12 cellular contexts compared by ENCODE assay signal in the genomic region with DNA sequence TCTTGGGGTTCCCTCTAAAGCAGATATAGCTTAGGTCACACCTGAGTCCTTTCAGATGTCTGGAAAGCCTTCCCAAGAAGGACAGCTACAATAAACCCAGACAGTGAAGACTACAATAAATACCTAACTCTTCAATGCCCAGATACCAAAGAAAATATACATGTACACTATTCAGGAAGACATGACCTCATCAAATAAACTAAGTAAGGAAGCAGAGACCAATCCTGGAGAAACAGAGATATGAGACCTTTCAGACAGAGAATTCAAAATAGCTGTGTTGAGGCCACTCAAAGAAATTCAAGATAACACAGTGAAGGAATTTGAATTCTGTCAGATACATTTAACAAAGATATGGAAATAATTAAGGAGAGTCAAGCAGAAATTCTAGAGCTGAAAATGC. TPM values are rescaled to one million over a fixed set of nuclear protein-coding genes. Genes with fewer than 3 reads are reported as not detected.
"Had no signal": no experiment of that assay in that cellular context is flagged by ENCODE, and none has a peak within 500 bp of the region (broad histone marks: within the 10 kb centered on the region; RNA-seq: fewer than 3 reads in every experiment).

No MANE protein-coding gene starts in this region.

- H3K27ac ChIP-seq: GM23248 had no signal

- DNase-seq: GM23248, GOT3, H7, H9, HCEC 1CT, HFFc6 had no signal

- H3K4me3 ChIP-seq: GM23248, GM23338, HAP-1 had no signal

- ATAC-seq: GM23338, HCT116 had no signal

- H3K9me3 ChIP-seq: HAP-1 had no signal

- H2AFZ ChIP-seq: GM23248, GM23338 had no signal

- H3K36me3 ChIP-seq: HAP-1 had no signal

- H3K9ac ChIP-seq: GM23248 had no signal

- FAIRE-seq: H1, H54 had no signal

- H3K4me2 ChIP-seq: GM23338 had no signal

- H3K4me1 ChIP-seq: HAP-1 had no signal

RNA-seq across cellular contexts. Expression of gene SLC25A21, which starts 40.6 kb away (rescaled TPM):
- total RNA-seq: GM23248, H4 had no signal
